ENCODE assay signal across 1 cellular context in genomic region chr14:75689012-75689411, GRCh38.
TF ChIP-seq lines count a peak whose summit lies in the region.

No MANE protein-coding gene starts in this region.

TF ChIP-seq in IMR-90, 13 proteins besides CTCF, POLR2A, EP300 and RAD21 (continued from another document):
- TF ChIP-seq USF2 (IDR thresholded peaks at IDR 0.05; ENCODE audit: low read depth, low read length) (no peak), CHD1 (IDR thresholded peaks at IDR 0.05; ENCODE audit: low read depth, low read length) (no peak), MAZ (IDR thresholded peaks at IDR 0.05; ENCODE audit: borderline replicate concordance, low read depth, low read length) (no peak), MAFK (IDR thresholded peaks at IDR 0.05; ENCODE audit: low read depth, low read length) (no peak), MXI1 (IDR thresholded peaks at IDR 0.05; ENCODE audit: borderline replicate concordance, low read depth, low read length) (no peak), BHLHE40 (IDR thresholded peaks at IDR 0.05; ENCODE audit: low read depth, low read length) (no peak)
